ENCODE assay signal across 31 cellular contexts in genomic region chr17:3950584-3950983, GRCh38. TPM values are rescaled to one million over a fixed set of nuclear protein-coding genes. Genes with fewer than 3 reads are reported as not detected.
"Had no signal": no experiment of that assay in that cellular context is flagged by ENCODE, and none has a peak within 500 bp of the region (broad histone marks: within the 10 kb centered on the region; RNA-seq: fewer than 3 reads in every experiment).

No MANE protein-coding gene starts in this region.

- ATAC-seq: naive thymus-derived CD8-positive, alpha-beta T cell; natural killer cell treated with Interleukin-12 subunit alpha and Interleukin-12 subunit beta and Interleukin-15 and Interleukin-18, amount 100 ng/mL, for 72 hours; psoas muscle; right cardiac atrium; right lobe of liver; stimulated activated naive B cell treated with anti-CD40 and anti-IgM and Interleukin-4, amounts not matched to agents 10 μg/mL and 1 μg/mL and 100 μg/mL, for 72 hours had no signal

- H3K36me3 ChIP-seq: ovary, right lobe of liver, sigmoid colon, thyroid gland, tibial nerve, uterus had no signal

- H3K9ac ChIP-seq: parathyroid adenoma had no signal

- H3K4me3 ChIP-seq: ovary, psoas muscle, right lobe of liver, sigmoid colon, spleen, stomach, thoracic aorta, thyroid gland, tibial nerve, upper lobe of left lung, uterus had no signal

- H3K27me3 ChIP-seq: ovary, right lobe of liver, sigmoid colon, spleen, stomach, thyroid gland, tibial nerve, upper lobe of left lung, uterus had no signal

- DNase-seq: naive B cell; naive thymus-derived CD8-positive, alpha-beta T cell; nephron progenitor cell; occipital lobe; ovary; posterior cingulate gyrus; psoas muscle; right lobe of liver; sigmoid colon; small intestine; spleen; stimulated activated CD4-positive, alpha-beta T cell treated with anti-CD3 and anti-CD28 coated beads, Interleukin-12 subunit alpha, Interleukin-12 subunit beta, amount 100 ng/mL, for 4 hours; stimulated activated CD4-positive, alpha-beta T cell treated with anti-CD3 and anti-CD28 coated beads, Interleukin-1b, Interleukin-23, amount 100 ng/mL, for 48 hours; stimulated activated CD4-positive, alpha-beta T cell treated with anti-CD3 and anti-CD28 coated beads, Interleukin-4, amount 100 ng/mL, for 1 hour; stimulated activated CD4-positive, alpha-beta T cell treated with anti-CD3 and anti-CD28 coated beads, Interleukin-4, amount 100 ng/mL, for 4 hours; stimulated activated CD8-positive, alpha-beta memory T cell treated with anti-CD3 and anti-CD28 coated beads, Interleukin-4, amount 100 ng/mL, for 48 hours; stimulated activated naive B cell treated with anti-CD40 and anti-IgM and Interleukin-4, amounts not matched to agents 10 μg/mL and 1 μg/mL and 100 μg/mL, for 72 hours; stimulated activated naive CD4-positive, alpha-beta T cell treated with Interleukin-2 at 50 U/mL for 16 hours; stomach; thyroid gland; trophoblast cell; upper lobe of left lung; uterus had no signal

- H3K9me3 ChIP-seq: ovary, psoas muscle, right lobe of liver, sigmoid colon, spleen, stomach, thoracic aorta, thyroid gland, tibial nerve, upper lobe of left lung, uterus had no signal

- H2AFZ ChIP-seq: parathyroid adenoma had no signal

- H3K4me1 ChIP-seq: parathyroid adenoma, right lobe of liver, sigmoid colon, thyroid gland, tibial nerve, uterus had no signal

- H3K27ac ChIP-seq: ovary, parathyroid adenoma, psoas muscle, right lobe of liver, sigmoid colon, spleen, stomach, thoracic aorta, thyroid gland, tibial nerve, upper lobe of left lung, uterus had no signal

RNA-seq across cellular contexts. Expression of gene P2RX1, which starts 34.3 kb away (rescaled TPM):
- total RNA-seq: neural crest cell, occipital lobe, osteoblast, renal cortical epithelial cell had no signal
- polyA plus RNA-seq: naive thymus-derived CD8-positive, alpha-beta T cell had no signal
